ENCODE assay signal across 1 cellular context in genomic region chr20:43477634-43478033, GRCh38.
TF ChIP-seq lines count a peak whose summit lies in the region.

No MANE protein-coding gene starts in this region.

TF ChIP-seq in HepG2, 621 proteins besides CTCF, POLR2A, EP300 and RAD21 (continued from another document):
- TF ChIP-seq ZFP1 (CRISPR knock-in tag; IDR thresholded peaks at IDR 0.05) (no peak), MBNL3 (CRISPR knock-in tag; conservative IDR thresholded peaks at IDR 0.05) (no peak), NR0B2 (CRISPR knock-in tag; IDR thresholded peaks at IDR 0.05) (no peak), ZNF674 (CRISPR knock-in tag; IDR thresholded peaks at IDR 0.05; ENCODE audit: low read depth) (no peak), ZFP36 (IDR thresholded peaks at IDR 0.05; ENCODE audit: borderline replicate concordance, low read depth, low read length, partially characterized antibody) (no peak), SMARCE1 (IDR thresholded peaks at IDR 0.05; ENCODE audit: borderline replicate concordance) (no peak), NCOA1 (CRISPR knock-in tag; IDR thresholded peaks at IDR 0.05) (no peak), CEBPB (IDR thresholded peaks at IDR 0.05; ENCODE audit: borderline replicate concordance, low read depth, low read length) (no peak), ZNF101 (CRISPR knock-in tag; IDR thresholded peaks at IDR 0.05; ENCODE audit: borderline replicate concordance, low read depth) (no peak), ATRX (CRISPR knock-in tag; IDR thresholded peaks at IDR 0.05; ENCODE audit: borderline replicate concordance) (no peak), KDM3A (CRISPR knock-in tag; IDR thresholded peaks at IDR 0.05; ENCODE audit: low read depth) (no peak), SOX6 (IDR thresholded peaks at IDR 0.05) (no peak), SOX6 (CRISPR knock-in tag; IDR thresholded peaks at IDR 0.05) (no peak), POLR2AphosphoS2 (IDR thresholded peaks at IDR 0.05; ENCODE audit: low read depth, low read length) (no peak), ZFP62 (CRISPR knock-in tag; IDR thresholded peaks at IDR 0.05) (no peak), ZNF850 (CRISPR knock-in tag; conservative IDR thresholded peaks at IDR 0.05) (no peak), ZNF224 (CRISPR knock-in tag; IDR thresholded peaks at IDR 0.05) (no peak), NFATC3 (CRISPR knock-in tag; IDR thresholded peaks at IDR 0.05) (no peak)
TF ChIP-seq in HepG2: peak in this region for 0.
